In the genomic region with DNA sequence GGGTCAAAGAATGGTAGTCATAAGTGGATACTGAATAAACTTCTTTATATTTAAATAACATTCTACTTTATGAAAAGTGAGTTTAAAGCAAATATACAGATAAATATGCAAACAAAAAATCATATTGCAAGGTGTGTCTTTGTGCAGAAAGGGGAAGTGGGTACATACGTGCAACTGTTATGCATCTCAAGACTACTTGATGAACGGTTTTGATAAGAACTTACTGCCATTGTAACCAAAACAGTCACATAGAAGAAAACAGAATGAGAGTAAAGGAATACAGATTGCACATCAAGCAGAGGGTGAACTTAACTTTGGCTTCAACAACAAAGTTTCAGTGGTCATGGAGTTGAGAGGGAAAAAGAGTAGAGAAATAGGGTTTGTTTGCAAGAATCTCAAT, we compare ENCODE assay signal across 16 cellular contexts. TPM values are rescaled to one million over a fixed set of nuclear protein-coding genes. Genes with fewer than 3 reads are reported as not detected.
A peak's percentile ranks its signal among the peaks of the same experiment; 100 is the strongest.
DNase-seq lines count a peak whose midpoint lies in the region; ATAC-seq and TF ChIP-seq lines count a peak whose summit lies in the region.
"Had no signal": no experiment of that assay in that cellular context is flagged by ENCODE, and none has a peak within 500 bp of the region (broad histone marks: within the 10 kb centered on the region; RNA-seq: fewer than 3 reads in every experiment).

No MANE protein-coding gene starts in this region.

- CTCF ChIA-PET in CD8-positive, alpha-beta T cell (lab: Charles Lee): interaction anchor here (0.6 to 6.9 kb wide), 2 partner anchors 21 to 45 kb away, joined by 3 to 49 read pairs; no protein-coding TSS in a partner anchor
- CTCF ChIA-PET in activated CD8-positive, alpha-beta T cell treated with anti-CD3 and anti-CD28 coated beads, Interleukin-2, amount 10 ng/mL, durations not matched to agents 7 days and 5 days (lab: Charles Lee): interaction anchor here (4.4 to 7.8 kb wide), 2 partner anchors 8 to 20 kb away, joined by 31 to 85 read pairs; a partner anchor contains a TSS
- CTCF ChIA-PET in PC-9 (lab: Charles Lee): no interaction called here

- intact Hi-C loops in CD8-positive, alpha-beta T cell (cut with DNase I, micrococcal nuclease): loop anchor here in 1 of 2 experiments (1.0 to 10.0 kb wide), 3 partner anchors 11 to 1829 kb away; a partner anchor contains a TSS
- intact Hi-C loops in PC-9 (cut with micrococcal nuclease; ENCODE audit: unreplicated experiment): no loop called here

- peak overlapping the region; percentile 36 for H3K27ac ChIP-seq in CD8-positive, alpha-beta T cell (ENCODE audit: low read depth, low read length)
- H3K27ac ChIP-seq in PC-9: no peak overlapping the region
- H3K27ac ChIP-seq: sigmoid colon had no signal

- no peak overlapping the region for H3K4me2 ChIP-seq in PC-9

- peak overlapping the region; percentile 95 for H3K27ac Mint-ChIP-seq in CD8-positive, alpha-beta T cell
- H3K27ac Mint-ChIP-seq in activated CD8-positive, alpha-beta T cell treated with anti-CD3 and anti-CD28 coated beads, Interleukin-2, amount 10 ng/mL, durations not matched to agents 7 days and 5 days: peak overlapping the region; percentile 91
- H3K27ac Mint-ChIP-seq in chondrocyte (ENCODE audit: unreplicated experiment): no peak overlapping the region
- H3K27ac Mint-ChIP-seq: B cell, nephron had no signal

- no peaks in the 10 kb centered on the region for H4K20me1 ChIP-seq in PC-9 (ENCODE audit: insufficient read depth)

- no TSS peak for BruUV-seq in PC-9 (replicated peaks; lab: Mats Ljungman, UMichigan)

- ATAC-seq in CD8-positive, alpha-beta T cell: peak; percentile 17
- ATAC-seq in GM18858 (IDR thresholded peaks at IDR 0.05; ENCODE audit: unreplicated experiment) (peak; percentile 36), HG03159 (IDR thresholded peaks at IDR 0.05; ENCODE audit: unreplicated experiment) (peak; percentile 50), HG02642 (IDR thresholded peaks at IDR 0.05; ENCODE audit: poor library complexity, unreplicated experiment) (no peak)
- ATAC-seq in activated CD8-positive, alpha-beta T cell treated with anti-CD3 and anti-CD28 coated beads, Interleukin-2, amount 10 ng/mL, durations not matched to agents 7 days and 5 days: peak; percentile 13

- H3K27me3 Mint-ChIP-seq in CD8-positive, alpha-beta T cell (ENCODE audit: low read depth): no peaks in the 10 kb centered on the region
- no peaks in the 10 kb centered on the region for H3K27me3 Mint-ChIP-seq in activated CD8-positive, alpha-beta T cell treated with anti-CD3 and anti-CD28 coated beads, Interleukin-2, amount 10 ng/mL, durations not matched to agents 7 days and 5 days (ENCODE audit: low read depth)
- peaks cover 20% of the 10 kb centered on the region for H3K27me3 Mint-ChIP-seq in chondrocyte (ENCODE audit: low read depth)
- H3K27me3 Mint-ChIP-seq: B cell had no signal

- no peaks in the 10 kb centered on the region for H3F3A ChIP-seq in PC-9 (ENCODE audit: insufficient read depth, low read depth)

- H3K27me3 ChIP-seq in CD8-positive, alpha-beta T cell (ENCODE audit: insufficient read depth, low read length): no peaks in the 10 kb centered on the region
- 0 out of 2 replicates have a peak, but pooled peaks cover 2% of the 10 kb centered on the region for H3K27me3 ChIP-seq in PC-9 (ENCODE audit: insufficient read depth, low read depth)
- H3K27me3 ChIP-seq: sigmoid colon had no signal

- H3K4me3 Mint-ChIP-seq in CD8-positive, alpha-beta T cell: peak overlapping the region; percentile 79
- H3K4me3 Mint-ChIP-seq in activated CD8-positive, alpha-beta T cell treated with anti-CD3 and anti-CD28 coated beads, Interleukin-2, amount 10 ng/mL, durations not matched to agents 7 days and 5 days: peak overlapping the region; percentile 55
- H3K4me3 Mint-ChIP-seq in chondrocyte (ENCODE audit: unreplicated experiment): no peak overlapping the region
- H3K4me3 Mint-ChIP-seq: B cell, nephron had no signal

- no peaks in the 10 kb centered on the region for H3K79me2 ChIP-seq in PC-9 (ENCODE audit: low read depth)

- H2AFZ ChIP-seq in PC-9: no peak overlapping the region

- no peaks in the 10 kb centered on the region for H3K9me3 Mint-ChIP-seq in CD8-positive, alpha-beta T cell
- H3K9me3 Mint-ChIP-seq in activated CD8-positive, alpha-beta T cell treated with anti-CD3 and anti-CD28 coated beads, Interleukin-2, amount 10 ng/mL, durations not matched to agents 7 days and 5 days (ENCODE audit: insufficient read depth): no peaks in the 10 kb centered on the region
- H3K9me3 Mint-ChIP-seq in chondrocyte (ENCODE audit: low read depth): no peaks in the 10 kb centered on the region
- H3K9me3 Mint-ChIP-seq: nephron had no signal

- H3K36me3 ChIP-seq in CD8-positive, alpha-beta T cell (ENCODE audit: insufficient read depth, low read length): no peaks in the 10 kb centered on the region
- H3K36me3 ChIP-seq in PC-9 (ENCODE audit: low read depth): no peaks in the 10 kb centered on the region
- H3K36me3 ChIP-seq: sigmoid colon had no signal

- no peak for TF ChIP-seq CTCF in CD8-positive, alpha-beta T cell (IDR thresholded peaks at IDR 0.05)
- TF ChIP-seq CTCF in chondrocyte (IDR thresholded peaks at IDR 0.05) (no peak), PC-9 (conservative IDR thresholded peaks at IDR 0.05) (no peak)

- H3K9me3 ChIP-seq in CD8-positive, alpha-beta T cell (ENCODE audit: low read length): no peaks in the 10 kb centered on the region
- no peaks in the 10 kb centered on the region for H3K9me3 ChIP-seq in PC-9 (ENCODE audit: insufficient read depth, low read depth)
- H3K9me3 ChIP-seq: sigmoid colon had no signal

- H3K9me2 ChIP-seq in PC-9 (ENCODE audit: insufficient read depth): no peaks in the 10 kb centered on the region

- peaks cover 88% of the 10 kb centered on the region for H3K4me1 Mint-ChIP-seq in CD8-positive, alpha-beta T cell (ENCODE audit: low read depth)
- H3K4me1 Mint-ChIP-seq in activated CD8-positive, alpha-beta T cell treated with anti-CD3 and anti-CD28 coated beads, Interleukin-2, amount 10 ng/mL, durations not matched to agents 7 days and 5 days (ENCODE audit: low read depth): peaks cover 87% of the 10 kb centered on the region
- H3K4me1 Mint-ChIP-seq in chondrocyte (ENCODE audit: low read depth): peaks cover 4% of the 10 kb centered on the region

- no peak for DNase-seq in CD8-positive, alpha-beta T cell
- no peak for DNase-seq in activated CD8-positive, alpha-beta T cell treated with anti-CD3 and anti-CD28 coated beads, Interleukin-2, amount 10 ng/mL, durations not matched to agents 7 days and 5 days
- DNase-seq in erythroblast (lab: John Stamatoyannopoulos, UW): no peak
- DNase-seq in chondrocyte (ENCODE audit: low spot score): no peak
- no peak for DNase-seq in PC-9
- DNase-seq: amygdala, hypothalamus, NCI-H1105, NCI-H446 treated with DMSO at 0.1 percent for 48 hours, sigmoid colon had no signal

- H3K36me3 Mint-ChIP-seq in CD8-positive, alpha-beta T cell: peaks cover 10% of the 10 kb centered on the region
- peaks cover 36% of the 10 kb centered on the region for H3K36me3 Mint-ChIP-seq in activated CD8-positive, alpha-beta T cell treated with anti-CD3 and anti-CD28 coated beads, Interleukin-2, amount 10 ng/mL, durations not matched to agents 7 days and 5 days (ENCODE audit: low read depth)
- H3K36me3 Mint-ChIP-seq in chondrocyte (ENCODE audit: low read depth): no peaks in the 10 kb centered on the region

- TF ChIP-seq POLR2A in erythroblast (IDR thresholded peaks at IDR 0.05; ENCODE audit: low read length): no peak

- peaks cover 95% of the 10 kb centered on the region for H3K4me1 ChIP-seq in CD8-positive, alpha-beta T cell (ENCODE audit: insufficient read depth, low read length)
- H3K4me1 ChIP-seq in PC-9 (replicated peaks; ENCODE audit: insufficient read depth): no peaks in the 10 kb centered on the region
- H3K4me1 ChIP-seq: sigmoid colon had no signal

- POLR2A ChIA-PET in CD8-positive, alpha-beta T cell (lab: Charles Lee): interaction anchor here (4.0 kb wide), 1 partner anchor 10 kb away, joined by 35 read pairs; a partner anchor contains a TSS
- POLR2A ChIA-PET in activated CD8-positive, alpha-beta T cell treated with anti-CD3 and anti-CD28 coated beads, Interleukin-2, amount 10 ng/mL, durations not matched to agents 7 days and 5 days (lab: Charles Lee): interaction anchor here (2.7 kb wide), 1 partner anchor 10 kb away, joined by 16 read pairs; a partner anchor contains a TSS
- POLR2A ChIA-PET in PC-9 (lab: Charles Lee; ENCODE audit: unreplicated experiment): no interaction called here

- peak overlapping the region; percentile 1 for H3K4me3 ChIP-seq in CD8-positive, alpha-beta T cell (ENCODE audit: low read depth, low read length)
- no peak overlapping the region for H3K4me3 ChIP-seq in PC-9
- H3K4me3 ChIP-seq: sigmoid colon had no signal

RNA-seq across cellular contexts. Expression of a gene that starts 9.9 kb away (rescaled TPM):
- total RNA-seq in CD8-positive, alpha-beta T cell: 100 to 1,000 TPM; 165 to 168 TPM
- 10 to 100 TPM; 82.7 to 84.9 TPM for total RNA-seq in activated CD8-positive, alpha-beta T cell treated with anti-CD3 and anti-CD28 coated beads, Interleukin-2, amount 10 ng/mL, durations not matched to agents 7 days and 5 days
- total RNA-seq in chondrocyte (0.28 to 0.89 TPM (median 0.72 TPM) in 3 replicates), PC-9 (2021) (not detected in 2 replicates)
- total RNA-seq: HT-29 had no signal

Comparison
In these comparisons a context has a peak if more than half of its experiments do, and no peak if none do; other contexts are left out.
1. RNA of a gene that starts 9.9 kb away (total RNA-seq): 165 to 168 TPM in CD8-positive, alpha-beta T cell and 82.7 to 84.9 TPM in activated CD8-positive, alpha-beta T cell treated with anti-CD3 and anti-CD28 coated beads, Interleukin-2, amount 10 ng/mL, durations not matched to agents 7 days and 5 days; 0.28 to 0.89 TPM in chondrocyte and not detected in PC-9; every median in the first group is over 10 times any median in the second.